Comparison of ENCODE assay signal across 15 cellular contexts in genomic region chr16:81263470-81264200, GRCh38. TPM values are rescaled to one million over a fixed set of nuclear protein-coding genes. Genes with fewer than 3 reads are reported as not detected.
A peak's percentile ranks its signal among the peaks of the same experiment; 100 is the strongest.
DNase-seq lines count a peak whose midpoint lies in the region; ATAC-seq and TF ChIP-seq lines count a peak whose summit lies in the region.
"Had no signal": no experiment of that assay in that cellular context is flagged by ENCODE, and none has a peak within 500 bp of the region (broad histone marks: within the 10 kb centered on the region; RNA-seq: fewer than 3 reads in every experiment).

No MANE protein-coding gene starts in this region.

- H3K9me3 ChIP-seq in HCT116 (ENCODE audit: control insufficient read depth in 1 of 2, insufficient read depth in 1 of 2, low read depth in 1 of 2, low read length in 2 of 2) (no peaks in the 10 kb centered on the region), sigmoid colon (no peaks in the 10 kb centered on the region)

- H3K27me3 ChIP-seq in HCT116 (ENCODE audit: insufficient read depth, low read length) (no peaks in the 10 kb centered on the region), sigmoid colon (no peaks in the 10 kb centered on the region)

- ATAC-seq in HCT116 (no peak), HG03520 (IDR thresholded peaks at IDR 0.05; ENCODE audit: unreplicated experiment) (no peak)
- ATAC-seq: activated naive CD4-positive, alpha-beta T cell treated with anti-CD3 and anti-CD28 coated beads, Interleukin-2, amount 50 U/mL, for 72 hours; naive thymus-derived CD4-positive, alpha-beta T cell had no signal

- TF ChIP-seq CTCF in HCT116 (IDR thresholded peaks at IDR 0.05 in 2 of 3, conservative IDR thresholded peaks at IDR 0.05 in 1 of 3; ENCODE audit: borderline replicate concordance in 1 of 3, insufficient read depth in 1 of 3, low read depth in 2 of 3, low read length in 2 of 3) (peak in 2 of 3 experiments; percentile 27 to 31; a peak in 3 of 6 replicates), foreskin fibroblast (IDR thresholded peaks at IDR 0.05; ENCODE audit: low read depth, low read length) (no peak), sigmoid colon (IDR thresholded peaks at IDR 0.05) (peak in 2 of 4 experiments; percentile 10 to 16)

- H3K4me3 ChIP-seq in HCT116 (replicated peaks in 1 of 2; ENCODE audit: low read depth in 1 of 2, low read length in 2 of 2) (no peak overlapping the region), foreskin fibroblast (ENCODE audit: low read depth in 1 of 2, low read length in 2 of 2) (no peak overlapping the region), sigmoid colon (no peak overlapping the region)

- BruUV-seq in HCT116 (replicated peaks; lab: Mats Ljungman, UMichigan): no TSS peak

- H3K9ac ChIP-seq in HCT116 (ENCODE audit: low read length): no peak overlapping the region

- no peak overlapping the region for H2AFZ ChIP-seq in HCT116 (ENCODE audit: low read depth, low read length, poor library complexity, severe bottlenecking)

- H3K4me1 ChIP-seq in HCT116 (ENCODE audit: control insufficient read depth in 1 of 2, insufficient read depth in 2 of 2, low read length in 2 of 2) (peaks cover 0 to 17% of the 10 kb centered on the region in 2 experiments; a peak in 2 of 4 replicates), sigmoid colon (peaks cover 0 to 51% (median 37%) of the 10 kb centered on the region in 4 donors)

- H3K27ac ChIP-seq in HCT116 (ENCODE audit: low read depth, low read length): no peak overlapping the region
- peak overlapping the region; percentile 39 to 78 (median 76) for H3K27ac ChIP-seq in sigmoid colon

- H3K36me3 ChIP-seq in HCT116 (ENCODE audit: control insufficient read depth in 1 of 2, insufficient read depth in 2 of 2, low read length in 2 of 2) (no peaks in the 10 kb centered on the region), sigmoid colon (no peaks in the 10 kb centered on the region)

- TF ChIP-seq EP300 in sigmoid colon (IDR thresholded peaks at IDR 0.05): no peak

- DNase-seq in HCT116 (ENCODE audit: low read depth, low spot score) (no peak), astrocyte of the hippocampus (ENCODE audit: low read depth, low spot score) (peak; percentile 50), foreskin fibroblast (peak; percentile 23 to 55), sigmoid colon (peak; percentile 82), NCI-H1436 (lab: John Stamatoyannopoulos, UW) (no peak), NCI-H187 treated with DMSO at 0.1 percent for 48 hours (lab: John Stamatoyannopoulos, UW) (no peak), HCEC 1CT (no peak)
- DNase-seq: GDM1; kidney glomerular epithelial cell; naive thymus-derived CD4-positive, alpha-beta T cell; NCI-H1417; SIG-M5 had no signal

- H3K79me2 ChIP-seq in HCT116 (ENCODE audit: insufficient read depth, low read length): no peaks in the 10 kb centered on the region

- no peaks in the 10 kb centered on the region for H4K20me1 ChIP-seq in HCT116 (ENCODE audit: insufficient read depth)

- H3K9me2 ChIP-seq in HCT116 (ENCODE audit: insufficient read depth): no peaks in the 10 kb centered on the region

- CTCF ChIA-PET in HCT116 (lab: Charles Lee): interaction anchor here (1.0 to 1.3 kb wide), 2 partner anchors 10 to 25 kb away, joined by 3 to 8 read pairs; partner anchors contain the start of gene BCO1

- RAD21 ChIA-PET in HCT116 (lab: Charles Lee; ENCODE audit: low non-redundant PET in 1 of 2, low total read pairs in 2 of 2, uncharacterized antibody in 2 of 2, unreplicated experiment in 2 of 2): interaction anchor here in 1 of 2 experiments (0.6 kb wide), 1 partner anchor 31 kb away, joined by 3 read pairs; no protein-coding TSS in a partner anchor

- 66 to 76% methylated on average over 11 of the region's 11 CpGs for WGBS in sigmoid colon, 2 donors

- TF ChIP-seq RAD21 in HCT116 (IDR thresholded peaks at IDR 0.05; ENCODE audit: low read depth): peak; percentile 60

- POLR2A ChIA-PET in HCT116 (lab: Charles Lee): no interaction called here

- H3K4me2 ChIP-seq in HCT116 (ENCODE audit: low read length): no peak overlapping the region

- intact Hi-C loops in HCT116 (cut with micrococcal nuclease): loop anchor here (5.0 kb wide), 1 partner anchor 459 kb away; no protein-coding TSS in a partner anchor
- intact Hi-C loops in sigmoid colon (cut with DNase I): loop anchor here (2.0 kb wide), 2 partner anchors 25 to 51 kb away; partner anchors contain the start of genes BCO1 and GAN

- TF ChIP-seq POLR2A in HCT116 (IDR thresholded peaks at IDR 0.05; ENCODE audit: borderline replicate concordance, extremely low read depth, insufficient read depth, insufficient read length) (no peak), sigmoid colon (IDR thresholded peaks at IDR 0.05) (no peak)

TF ChIP-seq in HCT116, 20 proteins besides CTCF, POLR2A, EP300 and RAD21:
- TF ChIP-seq EZH2phosphoT487 (IDR thresholded peaks at IDR 0.05; ENCODE audit: borderline replicate concordance) (no peak), CBX3 (IDR thresholded peaks at IDR 0.05; ENCODE audit: low read depth) (no peak), EZH2 (IDR thresholded peaks at IDR 0.05) (no peak), CEBPB (IDR thresholded peaks at IDR 0.05; ENCODE audit: low read depth) (no peak), ZBTB33 (IDR thresholded peaks at IDR 0.05; ENCODE audit: extremely low read depth, insufficient replicate concordance, low read length) (no peak), POLR2AphosphoS5 (IDR thresholded peaks at IDR 0.05; ENCODE audit: low read depth, low read length) (no peak), YY1 (IDR thresholded peaks at IDR 0.05; ENCODE audit: extremely low read depth, insufficient replicate concordance, low read depth, low read length) (no peak), TCF7L2 (IDR thresholded peaks at IDR 0.05; ENCODE audit: borderline replicate concordance, extremely low read depth, insufficient read depth, insufficient read length) (no peak), ATF3 (IDR thresholded peaks at IDR 0.05) (no peak), JUND (IDR thresholded peaks at IDR 0.05) (no peak), ELF1 (IDR thresholded peaks at IDR 0.05; ENCODE audit: borderline replicate concordance, low read depth) (no peak), EGR1 (IDR thresholded peaks at IDR 0.05; ENCODE audit: low read depth) (no peak)

RNA-seq across cellular contexts. Expression of gene BCO1, which starts 25.1 kb away (rescaled TPM):
- not detected for total RNA-seq in HCT116 (2021; ENCODE audit: unreplicated experiment)
- not detected in 2 replicates for polyA plus RNA-seq in HCT116 (2012)
- total RNA-seq in sigmoid colon: 1 to 10 TPM in 2 of 4 donors, under 1 TPM in 1, not detected in 1; 0.83 to 3.1 (median 2.1) TPM
- 1 to 10 TPM; 2.8 to 6.2 (median 4.2) TPM for polyA plus RNA-seq in sigmoid colon
- total RNA-seq: activated naive CD4-positive, alpha-beta T cell treated with anti-CD3 and anti-CD28 coated beads, Interleukin-2, amount 50 U/mL, for 72 hours; naive thymus-derived CD4-positive, alpha-beta T cell; subcutaneous adipose tissue had no signal
- polyA plus RNA-seq: naive thymus-derived CD4-positive, alpha-beta T cell had no signal

RNA-seq across cellular contexts. Expression of gene GAN, which starts 51.1 kb away (rescaled TPM):
- total RNA-seq in HCT116 (2021; ENCODE audit: unreplicated experiment) (22.5 TPM), sigmoid colon (10 to 100 TPM in 3 of 4 donors, 1 to 10 TPM in 1; 9.1 to 14.7 (median 13.4) TPM)
- 3.7 and 4.4 TPM in 2 replicates for polyA plus RNA-seq in HCT116 (2012)
- polyA plus RNA-seq in sigmoid colon: 1 to 10 TPM; 1.2 to 2.8 (median 2.5) TPM

Comparison
In these comparisons a context has a peak if more than half of its experiments do, and no peak if none do; other contexts are left out.
1. DNase-seq: peak in astrocyte of the hippocampus (single experiment), foreskin fibroblast (2 of 2) and sigmoid colon (single experiment); none in HCT116 (single experiment), NCI-H1436 (single experiment), NCI-H187 treated with DMSO at 0.1 percent for 48 hours (single experiment) and HCEC 1CT (single experiment).